ENCODE assay signal across 8 cellular contexts in genomic region chr4:52037730-52038108, GRCh38. TPM values are rescaled to one million over a fixed set of nuclear protein-coding genes. Genes with fewer than 3 reads are reported as not detected.
DNase-seq lines count a peak whose midpoint lies in the region; ATAC-seq and TF ChIP-seq lines count a peak whose summit lies in the region.

No MANE protein-coding gene starts in this region.

- peaks cover 6% of the 10 kb centered on the region for H3K36me3 Mint-ChIP-seq in MCF 10A (ENCODE audit: insufficient read depth, unreplicated experiment)

- H3K27me3 Mint-ChIP-seq in MCF 10A (ENCODE audit: insufficient read depth, unreplicated experiment) = peaks cover 17% of the 10 kb centered on the region

- H3K27ac Mint-ChIP-seq in MCF 10A (ENCODE audit: low read depth, unreplicated experiment) = peak overlapping the region; percentile 20

- H3K27ac ChIP-seq in smooth muscle cell (ENCODE audit: low read depth) = no peak overlapping the region

- peaks cover 14% of the 10 kb centered on the region for H3K27me3 ChIP-seq in smooth muscle cell (ENCODE audit: low read depth)

- H3K9me3 Mint-ChIP-seq in MCF 10A (ENCODE audit: unreplicated experiment) = no peaks in the 10 kb centered on the region

- H3K4me1 Mint-ChIP-seq in MCF 10A (ENCODE audit: insufficient read depth, unreplicated experiment) = peaks cover 25% of the 10 kb centered on the region

- TF ChIP-seq CTCF in MCF 10A (IDR thresholded peaks at IDR 0.05; ENCODE audit: unreplicated experiment) (no peak), smooth muscle cell (IDR thresholded peaks at IDR 0.05; ENCODE audit: borderline replicate concordance, insufficient read depth, poor library complexity, severe bottlenecking) (no peak)

- POLR2A ChIA-PET in MCF 10A (lab: Yijun Ruan, JAX) = interaction anchor here (1.0 to 2.8 kb wide), 4 partner anchors 8 to 193 kb away, joined by 3 to 38 read pairs (median 4); partner anchors contain the start of gene SPATA18

- H3K9ac ChIP-seq in smooth muscle cell (ENCODE audit: low read depth) = peak overlapping the region; percentile 65

- ATAC-seq in GM18511 (IDR thresholded peaks at IDR 0.05; ENCODE audit: unreplicated experiment) (peak; percentile 67), HG02970 (IDR thresholded peaks at IDR 0.05; ENCODE audit: low FRiP score, unreplicated experiment) (peak; percentile 39)

- H4K20me1 ChIP-seq in smooth muscle cell (ENCODE audit: low read depth) = peaks cover 34% of the 10 kb centered on the region

- no peaks in the 10 kb centered on the region for H3K36me3 ChIP-seq in smooth muscle cell (ENCODE audit: low read depth)

- H3F3A ChIP-seq in smooth muscle cell (ENCODE audit: low read depth) = no peaks in the 10 kb centered on the region

- peak overlapping the region; percentile 97 for H3K4me2 ChIP-seq in smooth muscle cell

- H3K79me2 ChIP-seq in smooth muscle cell (ENCODE audit: low read depth) = peaks cover 48% of the 10 kb centered on the region

- H3K4me3 Mint-ChIP-seq in MCF 10A (ENCODE audit: unreplicated experiment) = peak overlapping the region; percentile 83

- no TSS peak for BruUV-seq in MCF 10A (replicated peaks; lab: Mats Ljungman, UMichigan)

- H3K4me1 ChIP-seq in smooth muscle cell (ENCODE audit: low read depth) = peaks cover 21% of the 10 kb centered on the region

- H3K9me3 ChIP-seq in smooth muscle cell (replicated peaks; ENCODE audit: low read depth) = no peaks in the 10 kb centered on the region

- peak overlapping the region; percentile 82 for H3K4me3 ChIP-seq in smooth muscle cell

- CTCF ChIA-PET in MCF 10A (lab: Yijun Ruan, JAX) = no interaction called here

- intact Hi-C loops in MCF 10A (cut with micrococcal nuclease) = loop anchor here (1.0 kb wide), 1 partner anchor 44 kb away; no protein-coding TSS in a partner anchor

- DNase-seq in AG08396 (ENCODE audit: low spot score) (peak; percentile 62), NCI-H510A (lab: John Stamatoyannopoulos, UW) (peak; percentile 46), MCF 10A (ENCODE audit: unreplicated experiment) (peak; percentile 36), islet precursor cell (peak; percentile 66), smooth muscle cell (lab: John Stamatoyannopoulos, UW; ENCODE audit: unreplicated experiment) (peak; percentile 28), DMS114 treated with DMSO at 0.1 percent for 48 hours (lab: John Stamatoyannopoulos, UW; ENCODE audit: unreplicated experiment) (no peak)

- WGBS in smooth muscle cell (ENCODE audit: low lambda C conversion rate) = 2% methylated on average over 18 of the region's 27 CpGs

- H2AFZ ChIP-seq in smooth muscle cell (ENCODE audit: low read depth) = peak overlapping the region; percentile 87

RNA-seq across cellular contexts. Expression of gene SGCB, which starts 0.4 kb away (rescaled TPM):
- total RNA-seq in MCF 10A (2022) (27.0 and 28.2 TPM in 2 replicates), smooth muscle cell (35.9 and 43.9 TPM in 2 replicates)
- 40.3 and 57.3 TPM in 2 replicates for polyA plus RNA-seq in smooth muscle cell

RNA-seq across cellular contexts. Expression of gene SPATA18, which starts 13.4 kb away (rescaled TPM):
- total RNA-seq in MCF 10A (2022) = 23.0 and 28.9 TPM in 2 replicates
- 19.7 and 21.2 TPM in 2 replicates for total RNA-seq in smooth muscle cell
- polyA plus RNA-seq in smooth muscle cell = 8.9 and 13.3 TPM in 2 replicates

RNA-seq across cellular contexts. Expression of gene LRRC66, which starts 17.6 kb away (rescaled TPM):
- total RNA-seq in MCF 10A (2022) (0.37 and 0.52 TPM in 2 replicates), smooth muscle cell (0.45 and 0.85 TPM in 2 replicates)
- 0.46 TPM in 1 of 2 replicates, not detected in the other for polyA plus RNA-seq in smooth muscle cell
